1 cellular context compared by ENCODE assay signal in the genomic region with DNA sequence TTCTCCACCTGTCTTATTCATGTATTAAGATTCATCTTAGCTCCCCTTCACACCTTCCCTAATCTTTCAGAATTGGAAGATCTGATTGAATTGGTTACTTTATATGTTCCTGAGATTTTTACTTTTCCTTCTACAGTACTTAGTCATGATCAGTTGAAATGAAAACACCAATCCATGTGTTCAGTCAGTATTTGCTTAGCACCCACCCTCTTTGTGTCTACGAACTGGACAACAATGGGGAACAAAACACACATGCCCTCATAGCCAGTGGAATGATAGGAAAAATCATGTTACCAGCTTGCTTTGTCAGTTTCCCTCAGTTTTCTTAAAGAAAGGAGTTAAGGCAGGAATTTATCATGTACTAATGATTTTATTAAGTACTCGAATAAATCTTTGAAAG.
TF ChIP-seq lines count a peak whose summit lies in the region.

No MANE protein-coding gene starts in this region.

TF ChIP-seq in H1, 55 proteins besides CTCF, POLR2A, EP300 and RAD21:
- no peak for TF ChIP-seq TEAD4 (IDR thresholded peaks at IDR 0.05; ENCODE audit: low read depth, low read length)
- TF ChIP-seq, protein P1, sequence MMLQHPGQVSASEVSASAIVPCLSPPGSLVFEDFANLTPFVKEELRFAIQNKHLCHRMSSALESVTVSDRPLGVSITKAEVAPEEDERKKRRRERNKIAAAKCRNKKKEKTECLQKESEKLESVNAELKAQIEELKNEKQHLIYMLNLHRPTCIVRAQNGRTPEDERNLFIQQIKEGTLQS (IDR thresholded peaks at IDR 0.05; ENCODE audit: insufficient read depth, low read depth, low read length), result no peak
- TF ChIP-seq BACH1 (IDR thresholded peaks at IDR 0.05; ENCODE audit: low read length), result no peak
- no peak for TF ChIP-seq POU5F1 (IDR thresholded peaks at IDR 0.05; ENCODE audit: low read depth, low read length)
- TF ChIP-seq ZNF274 (IDR thresholded peaks at IDR 0.05; ENCODE audit: borderline replicate concordance, extremely low read depth, low read length), result no peak
- no peak for TF ChIP-seq KDM1A (IDR thresholded peaks at IDR 0.05; ENCODE audit: borderline replicate concordance, low read length)
- no peak for TF ChIP-seq RXRA (IDR thresholded peaks at IDR 0.05; ENCODE audit: insufficient read depth, low read depth, low read length)
- no peak for TF ChIP-seq KDM4A (IDR thresholded peaks at IDR 0.05; ENCODE audit: low read depth, low read length, severe bottlenecking)
- TF ChIP-seq, protein P2, sequence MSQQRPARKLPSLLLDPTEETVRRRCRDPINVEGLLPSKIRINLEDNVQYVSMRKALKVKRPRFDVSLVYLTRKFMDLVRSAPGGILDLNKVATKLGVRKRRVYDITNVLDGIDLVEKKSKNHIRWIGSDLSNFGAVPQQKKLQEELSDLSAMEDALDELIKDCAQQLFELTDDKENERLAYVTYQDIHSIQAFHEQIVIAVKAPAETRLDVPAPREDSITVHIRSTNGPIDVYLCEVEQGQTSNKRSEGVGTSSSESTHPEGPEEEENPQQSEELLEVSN (IDR thresholded peaks at IDR 0.05), result no peak
- TF ChIP-seq, protein P3, sequence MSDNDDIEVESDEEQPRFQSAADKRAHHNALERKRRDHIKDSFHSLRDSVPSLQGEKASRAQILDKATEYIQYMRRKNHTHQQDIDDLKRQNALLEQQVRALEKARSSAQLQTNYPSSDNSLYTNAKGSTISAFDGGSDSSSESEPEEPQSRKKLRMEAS (IDR thresholded peaks at IDR 0.05), result no peak
- TF ChIP-seq RFX5 (IDR thresholded peaks at IDR 0.05; ENCODE audit: borderline replicate concordance, low read depth, low read length), result no peak
- no peak for TF ChIP-seq CREB1 (IDR thresholded peaks at IDR 0.05)
- TF ChIP-seq NANOG (IDR thresholded peaks at IDR 0.05; ENCODE audit: insufficient read depth, low read depth, low read length, poor library complexity, severe bottlenecking), result no peak
- TF ChIP-seq EZH2 (IDR thresholded peaks at IDR 0.05; ENCODE audit: low read depth, low read length, severe bottlenecking), result no peak
- no peak for TF ChIP-seq SIX5 (IDR thresholded peaks at IDR 0.05; ENCODE audit: low read depth, low read length)
- TF ChIP-seq NRF1 (IDR thresholded peaks at IDR 0.05; ENCODE audit: low read depth, low read length), result no peak
- no peak for TF ChIP-seq SAP30 (IDR thresholded peaks at IDR 0.05; ENCODE audit: insufficient read depth, insufficient replicate concordance, low read length)
- no peak for TF ChIP-seq SIRT6 (IDR thresholded peaks at IDR 0.05; ENCODE audit: low read length)
- TF ChIP-seq SRF (IDR thresholded peaks at IDR 0.05; ENCODE audit: low read depth, low read length), result no peak
- TF ChIP-seq EGR1 (IDR thresholded peaks at IDR 0.05; ENCODE audit: borderline replicate concordance, low read depth, low read length), result no peak
